1 cellular context compared by ENCODE assay signal in genomic region chr2:112728029-112728362, GRCh38.
TF ChIP-seq lines count a peak whose summit lies in the region.

No MANE protein-coding gene starts in this region.

TF ChIP-seq in K562, 482 proteins besides CTCF, POLR2A, EP300 and RAD21 (continued from another document and continues in another):
- TF ChIP-seq SREBF1 (IDR thresholded peaks at IDR 0.05; ENCODE audit: borderline replicate concordance, low read depth, low read length) (no peak), HNRNPUL1 (IDR thresholded peaks at IDR 0.05; ENCODE audit: low read length) (no peak), CREB1 (IDR thresholded peaks at IDR 0.05) (peak; percentile 37; the same call in 1 of the 2 replicates), CREB1 (CRISPR knock-in tag; IDR thresholded peaks at IDR 0.05) (no peak), BCLAF1 (IDR thresholded peaks at IDR 0.05; ENCODE audit: borderline replicate concordance in 1 of 2, control insufficient read depth in 1 of 2, low read depth in 2 of 2, low read length in 1 of 2) (no peak), NR2C1 (IDR thresholded peaks at IDR 0.05) (no peak), NR2C1 (tag; IDR thresholded peaks at IDR 0.05) (no peak), FOXP1 (CRISPR knock-in tag; IDR thresholded peaks at IDR 0.05) (no peak), YBX1 (IDR thresholded peaks at IDR 0.05) (no peak), U2AF1 (optimal IDR thresholded peaks at IDR 0.05; ENCODE audit: low read depth, low read length) (no peak), ZNF592 (IDR thresholded peaks at IDR 0.05) (peak; percentile 45), ZNF143 (CRISPR knock-in tag; IDR thresholded peaks at IDR 0.05) (no peak), ZNF668 (CRISPR knock-in tag; IDR thresholded peaks at IDR 0.05) (peak; percentile 64), TFE3 (CRISPR knock-in tag; IDR thresholded peaks at IDR 0.05) (no peak), GABPA (tag; conservative IDR thresholded peaks at IDR 0.05; ENCODE audit: low read depth) (0 out of 2 replicates have a peak, but pooled peaks have one; percentile 36), ZNF263 (CRISPR knock-in tag; IDR thresholded peaks at IDR 0.05; ENCODE audit: borderline replicate concordance) (peak; percentile 56; the same call in 1 of the 2 replicates), ZBTB43 (CRISPR knock-in tag; IDR thresholded peaks at IDR 0.05) (no peak), NCOA1 (IDR thresholded peaks at IDR 0.05; ENCODE audit: low read depth) (0 out of 2 replicates have a peak, but pooled peaks have one; percentile 34), TARDBP (IDR thresholded peaks at IDR 0.05) (no peak), SETDB1 (IDR thresholded peaks at IDR 0.05; ENCODE audit: low read length) (no peak), HNRNPK (IDR thresholded peaks at IDR 0.05; ENCODE audit: low read depth, low read length, poor library complexity, severe bottlenecking) (no peak), STAT5B (CRISPR knock-in tag; IDR thresholded peaks at IDR 0.05) (no peak), ZNF77 (CRISPR knock-in tag; IDR thresholded peaks at IDR 0.05) (no peak), ZBED1 (IDR thresholded peaks at IDR 0.05) (no peak), PHF21A (IDR thresholded peaks at IDR 0.05; ENCODE audit: borderline replicate concordance, low read depth) (no peak), U2AF2 (optimal IDR thresholded peaks at IDR 0.05; ENCODE audit: low read depth, low read length) (no peak), MECOM (CRISPR knock-in tag; IDR thresholded peaks at IDR 0.05) (peak; percentile 99), DPF2 (IDR thresholded peaks at IDR 0.05) (peak; percentile 81), TFAP4 (CRISPR knock-in tag; IDR thresholded peaks at IDR 0.05; ENCODE audit: borderline replicate concordance) (no peak; the same call in 1 of the 2 replicates), DNMT1 (IDR thresholded peaks at IDR 0.05) (no peak), ZFX (CRISPR knock-in tag; IDR thresholded peaks at IDR 0.05) (no peak), MBD1 (CRISPR knock-in tag; IDR thresholded peaks at IDR 0.05) (no peak), BACH1 (tag; IDR thresholded peaks at IDR 0.05) (no peak), CREB3L1 (IDR thresholded peaks at IDR 0.05; ENCODE audit: borderline replicate concordance, low read depth) (no peak), E2F5 (CRISPR knock-in tag; IDR thresholded peaks at IDR 0.05) (no peak), CEBPG (CRISPR knock-in tag; IDR thresholded peaks at IDR 0.05) (no peak), CEBPG (tag; conservative IDR thresholded peaks at IDR 0.05 in 1 of 2, IDR thresholded peaks at IDR 0.05 in 1 of 2) (no peak), ZNF239 (CRISPR knock-in tag; IDR thresholded peaks at IDR 0.05) (no peak), E2F8 (IDR thresholded peaks at IDR 0.05; ENCODE audit: low read depth, partially characterized antibody) (no peak), XRCC3 (IDR thresholded peaks at IDR 0.05) (no peak), HMG20A (CRISPR knock-in tag; conservative IDR thresholded peaks at IDR 0.05) (no peak), TRIM24 (IDR thresholded peaks at IDR 0.05) (peak; percentile 56 to 57; a peak in 2 of 4 replicates), PHB (CRISPR knock-in tag; IDR thresholded peaks at IDR 0.05) (no peak), MTF1 (CRISPR knock-in tag; IDR thresholded peaks at IDR 0.05; ENCODE audit: borderline replicate concordance) (no peak), FOXO4 (CRISPR knock-in tag; IDR thresholded peaks at IDR 0.05) (no peak), RCOR1 (IDR thresholded peaks at IDR 0.05; ENCODE audit: borderline replicate concordance in 1 of 2, low read depth in 2 of 2, low read length in 2 of 2) (peak in 1 of 2 experiments; percentile 78; a peak in 3 of 4 replicates), ZNF444 (CRISPR knock-in tag; IDR thresholded peaks at IDR 0.05) (no peak)
